In the genomic region with DNA sequence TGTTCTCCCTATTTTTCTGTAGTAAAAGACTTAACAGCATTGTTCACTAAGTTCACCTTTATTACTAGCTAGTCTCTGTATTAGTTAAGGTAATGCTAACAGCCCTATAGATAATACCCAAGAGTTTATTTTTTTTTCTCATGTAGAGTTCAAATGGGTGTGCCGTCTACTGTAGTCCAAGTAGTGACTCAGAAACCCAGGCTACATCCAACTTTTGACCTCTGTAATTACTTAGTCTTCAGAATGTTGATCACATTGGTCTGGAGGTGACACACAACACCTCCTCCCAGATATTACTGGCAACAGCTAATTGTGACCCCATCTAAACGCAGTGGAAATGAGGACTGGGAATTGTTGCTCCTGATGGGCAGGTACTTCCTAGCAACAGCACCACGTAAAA, we compare ENCODE assay signal across 15 cellular contexts. TPM values are rescaled to one million over a fixed set of nuclear protein-coding genes. Genes with fewer than 3 reads are reported as not detected.
DNase-seq lines count a peak whose midpoint lies in the region; ATAC-seq and TF ChIP-seq lines count a peak whose summit lies in the region.
"Had no signal": no experiment of that assay in that cellular context is flagged by ENCODE, and none has a peak within 500 bp of the region (broad histone marks: within the 10 kb centered on the region; RNA-seq: fewer than 3 reads in every experiment).

No MANE protein-coding gene starts in this region.

- ATAC-seq in heart left ventricle (peak in 3 of 4 donors; percentile 16 to 50 (median 47)), Right ventricle myocardium superior (ENCODE audit: poor library complexity) (no peak), GM18868 (IDR thresholded peaks at IDR 0.05; ENCODE audit: unreplicated experiment) (no peak)
- ATAC-seq: stimulated activated naive B cell treated with anti-CD40 and anti-IgM and Interleukin-4, amounts not matched to agents 10 μg/mL and 1 μg/mL and 100 μg/mL, for 72 hours had no signal

- TF ChIP-seq CTCF in heart left ventricle (IDR thresholded peaks at IDR 0.05) (no peak), type B pancreatic cell (conservative IDR thresholded peaks at IDR 0.05) (no peak)

- intact Hi-C loops in heart left ventricle (cut with DNase I) = loop anchor here in 1 of 10 donors (10.0 kb wide), 1 partner anchor 46 kb away; no protein-coding TSS in a partner anchor
- intact Hi-C loops in Right ventricle myocardium superior (cut with DNase I) = loop anchor here (5.0 kb wide), 1 partner anchor 39 kb away; no protein-coding TSS in a partner anchor

- no peak overlapping the region for H3K4me3 ChIP-seq in heart left ventricle
- H3K4me3 ChIP-seq: sigmoid colon had no signal

- H3K4me1 Mint-ChIP-seq in type B pancreatic cell (ENCODE audit: unreplicated experiment) = no peaks in the 10 kb centered on the region

- TF ChIP-seq POLR2A in heart left ventricle (IDR thresholded peaks at IDR 0.05) = no peak

- DNase-seq in heart left ventricle (no peak), Right ventricle myocardium superior (no peak), amniotic epithelial cell (ENCODE audit: low read depth) (peak; percentile 10), fibroblast of peridontal ligament (ENCODE audit: extremely low read depth) (peak; percentile 35), type B pancreatic cell (ENCODE audit: extremely low spot score, unreplicated experiment) (no peak), SKM-1 (lab: John Stamatoyannopoulos, UW; ENCODE audit: unreplicated experiment) (no peak)
- DNase-seq in stimulated activated CD4-positive, alpha-beta T cell treated with anti-CD3 and anti-CD28 coated beads, Interleukin-2, amount 100 ng/mL, for 24 hours = no peak
- DNase-seq: activated naive CD4-positive, alpha-beta T cell treated with anti-CD3 and anti-CD28 coated beads, Interleukin-2, amount 50 U/mL, for 16 hours; H7; NCI-H1417; sigmoid colon; stimulated activated naive B cell treated with anti-CD40 and anti-IgM and Interleukin-4, amounts not matched to agents 10 μg/mL and 1 μg/mL and 100 μg/mL, for 72 hours had no signal

- no peaks in the 10 kb centered on the region for H3K9me3 ChIP-seq in heart left ventricle
- H3K9me3 ChIP-seq: sigmoid colon had no signal

- H3K4me3 Mint-ChIP-seq in type B pancreatic cell = no peak overlapping the region
- H3K4me3 Mint-ChIP-seq: central memory CD8-positive, alpha-beta T cell; stimulated activated naive B cell treated with anti-CD40 and anti-IgM and Interleukin-4, amounts not matched to agents 10 μg/mL and 1 μg/mL and 100 μg/mL, for 72 hours had no signal

- peaks cover 0 to 44% (median 19%) of the 10 kb centered on the region in 12 donors for H3K4me1 ChIP-seq in heart left ventricle

- peaks cover 4% of the 10 kb centered on the region for H3K36me3 Mint-ChIP-seq in type B pancreatic cell

- no peaks in the 10 kb centered on the region for H3K27me3 Mint-ChIP-seq in type B pancreatic cell
- H3K27me3 Mint-ChIP-seq: central memory CD8-positive, alpha-beta T cell; stimulated activated naive B cell treated with anti-CD40 and anti-IgM and Interleukin-4, amounts not matched to agents 10 μg/mL and 1 μg/mL and 100 μg/mL, for 72 hours had no signal

- H3K27me3 ChIP-seq in heart left ventricle = no peaks in the 10 kb centered on the region
- H3K27me3 ChIP-seq: sigmoid colon had no signal

- peaks cover 0 to 71% (median 59%) of the 10 kb centered on the region in 9 donors for H3K36me3 ChIP-seq in heart left ventricle

- H3K27ac ChIP-seq in heart left ventricle = no peak overlapping the region
- H3K27ac ChIP-seq: sigmoid colon, VCaP had no signal

- no peaks in the 10 kb centered on the region for H3K9me3 Mint-ChIP-seq in type B pancreatic cell
- H3K9me3 Mint-ChIP-seq: central memory CD8-positive, alpha-beta T cell; stimulated activated naive B cell treated with anti-CD40 and anti-IgM and Interleukin-4, amounts not matched to agents 10 μg/mL and 1 μg/mL and 100 μg/mL, for 72 hours had no signal

- 71 to 82% (median 73%) methylated on average over 3 of the region's 3 CpGs for WGBS in heart left ventricle, 4 donors

- peak overlapping the region; percentile 46 for H3K27ac Mint-ChIP-seq in type B pancreatic cell
- H3K27ac Mint-ChIP-seq: stimulated activated naive B cell treated with anti-CD40 and anti-IgM and Interleukin-4, amounts not matched to agents 10 μg/mL and 1 μg/mL and 100 μg/mL, for 72 hours had no signal

RNA-seq across cellular contexts. Expression of gene COQ10B, which starts 7.7 kb away (rescaled TPM):
- 10 to 100 TPM; 26.6 to 39.9 (median 33.8) TPM for total RNA-seq in heart left ventricle
- 10 to 100 TPM; 21.6 to 38.5 TPM for polyA plus RNA-seq in heart left ventricle
- total RNA-seq in Right ventricle myocardium superior = 20.6 TPM
- total RNA-seq in type B pancreatic cell (ENCODE audit: low replicate concordance) = 12.7 and 17.8 TPM in 2 replicates

RNA-seq across cellular contexts. Expression of gene SF3B1, which starts 26.2 kb away (rescaled TPM):
- total RNA-seq in heart left ventricle (100 to 1,000 TPM in 8 of 9 donors, 10 to 100 TPM in 1; 80.4 to 167 (median 133) TPM), Right ventricle myocardium superior (117 TPM), type B pancreatic cell (ENCODE audit: low replicate concordance) (266 and 296 TPM in 2 replicates)
- polyA plus RNA-seq in heart left ventricle = 100 to 1,000 TPM in 1 of 2 donors, 10 to 100 TPM in 1; 88.1 to 112 TPM

RNA-seq across cellular contexts. Expression of gene HSPD1, which starts 38.6 kb away (rescaled TPM):
- 100 to 1,000 TPM in 7 of 9 donors, 10 to 100 TPM in 2; 86.7 to 154 (median 118) TPM for total RNA-seq in heart left ventricle
- 100 to 1,000 TPM; 121 to 246 TPM for polyA plus RNA-seq in heart left ventricle
- total RNA-seq in Right ventricle myocardium superior = 131 TPM
- 375 and 473 TPM in 2 replicates for total RNA-seq in type B pancreatic cell (ENCODE audit: low replicate concordance)

RNA-seq across cellular contexts. Expression of gene HSPE1, which starts 39.1 kb away (rescaled TPM):
- total RNA-seq in heart left ventricle = 100 to 1,000 TPM in 6 of 9 donors, 10 to 100 TPM in 3; 75.0 to 136 (median 102) TPM
- polyA plus RNA-seq in heart left ventricle = 100 to 1,000 TPM; 184 to 261 TPM
- total RNA-seq in Right ventricle myocardium superior = 107 TPM
- total RNA-seq in type B pancreatic cell (ENCODE audit: low replicate concordance) = 165 and 167 TPM in 2 replicates

RNA-seq across cellular contexts. Expression of gene MOB4, which starts 54.8 kb away (rescaled TPM):
- 10 to 100 TPM; 25.6 to 40.9 (median 35.2) TPM for total RNA-seq in heart left ventricle
- polyA plus RNA-seq in heart left ventricle = 10 to 100 TPM; 19.6 to 48.9 TPM
- total RNA-seq in Right ventricle myocardium superior = 27.6 TPM
- 27.3 and 30.7 TPM in 2 replicates for total RNA-seq in type B pancreatic cell (ENCODE audit: low replicate concordance)

Comparison
In these comparisons a context has a peak if more than half of its experiments do, and no peak if none do; other contexts are left out.
1. ATAC-seq: peak in heart left ventricle (3 of 4); none in Right ventricle myocardium superior (single experiment) and GM18868 (single experiment).
2. DNase-seq: peak in amniotic epithelial cell (single experiment) and fibroblast of peridontal ligament (single experiment); none in heart left ventricle (0 of 5), Right ventricle myocardium superior (single experiment), type B pancreatic cell (single experiment), stimulated activated CD4-positive, alpha-beta T cell treated with anti-CD3 and anti-CD28 coated beads, Interleukin-2, amount 100 ng/mL, for 24 hours (0 of 2) and SKM-1 (single experiment).